22 cellular contexts compared by ENCODE assay signal in genomic region chr2:196589429-196589828, GRCh38. TPM values are rescaled to one million over a fixed set of nuclear protein-coding genes. Genes with fewer than 3 reads are reported as not detected.
DNase-seq lines count a peak whose midpoint lies in the region; ATAC-seq and TF ChIP-seq lines count a peak whose summit lies in the region.
"Had no signal": no experiment of that assay in that cellular context is flagged by ENCODE, and none has a peak within 500 bp of the region (broad histone marks: within the 10 kb centered on the region; RNA-seq: fewer than 3 reads in every experiment).

No MANE protein-coding gene starts in this region.

- peaks cover 44% of the 10 kb centered on the region for H3K79me2 ChIP-seq in neural cell (replicated peaks; ENCODE audit: insufficient read depth, low read length)

- peaks cover 10% of the 10 kb centered on the region for H3K27me3 Mint-ChIP-seq in endodermal cell (ENCODE audit: insufficient read depth)

- TF ChIP-seq RAD21 in neural cell (conservative IDR thresholded peaks at IDR 0.05): no peak

- TF ChIP-seq EP300 in neural cell (conservative IDR thresholded peaks at IDR 0.05; ENCODE audit: poor library complexity, severe bottlenecking): no peak

- H3K4me2 ChIP-seq in neural cell (ENCODE audit: low read length): no peak overlapping the region
- H3K4me2 ChIP-seq: BLaER1 treated with 17β-estradiol and CSF1 and Interleukin-3, amounts not matched to agents 10 nM and 100 nM; GM23338 had no signal

- no peaks in the 10 kb centered on the region for H3K9me2 ChIP-seq in neural cell (ENCODE audit: insufficient read depth, low read length)

- peaks cover 36% of the 10 kb centered on the region for H3K4me1 Mint-ChIP-seq in endodermal cell

- no peaks in the 10 kb centered on the region for H3K36me3 ChIP-seq in endodermal cell (ENCODE audit: control insufficient read depth, insufficient read depth, low read length)
- no peaks in the 10 kb centered on the region for H3K36me3 ChIP-seq in neural cell (ENCODE audit: insufficient read depth, low read length)
- no peaks in the 10 kb centered on the region for H3K36me3 ChIP-seq in brain microvascular endothelial cell (replicated peaks)
- H3K36me3 ChIP-seq: BLaER1 treated with 17β-estradiol and CSF1 and Interleukin-3, amounts not matched to agents 10 nM and 100 nM had no signal

- 91% methylated on average over 1 of the region's 1 CpG; no CpG with 5 or more reads in 1 of the 2 experiments for WGBS in endodermal cell (ENCODE audit: insufficient coverage in 1 of 2, insufficient read length in 1 of 2), 2 experiments

- no peaks in the 10 kb centered on the region for H3F3A ChIP-seq in neural cell (ENCODE audit: insufficient read depth, low read length, poor library complexity, severe bottlenecking)

- no peak for DNase-seq in endodermal cell
- DNase-seq in dedifferentiated amniotic fluid mesenchymal stem cell (ENCODE audit: extremely low spot score): no peak
- DNase-seq in brain microvascular endothelial cell: no peak
- DNase-seq: Calu3; CD8-positive, alpha-beta T cell; DMS53; EL; NCI-H1092 treated with DMSO at 0.1 percent for 48 hours; NCI-H2029 treated with DMSO at 0.1 percent for 48 hours; NCI-H446 treated with DMSO at 0.1 percent for 48 hours; NCI-H748 treated with DMSO at 0.1 percent for 48 hours; RPMI8226; SHP77 treated with DMSO at 0.1 percent for 48 hours had no signal

- peak overlapping the region; percentile 67 for H3K27ac Mint-ChIP-seq in endodermal cell
- H3K27ac Mint-ChIP-seq: CD8-positive, alpha-beta T cell; GM23338 had no signal

- in situ Hi-C loops in brain microvascular endothelial cell (cut with HindIII; ENCODE audit: low pct_ligation_motif_present, low sequenced_read_pairs): no loop called here

- H4K20me1 ChIP-seq in neural cell (ENCODE audit: insufficient read depth): no peaks in the 10 kb centered on the region
- H4K20me1 ChIP-seq: BLaER1 treated with 17β-estradiol and CSF1 and Interleukin-3, amounts not matched to agents 10 nM and 100 nM had no signal

- H3K36me3 Mint-ChIP-seq in endodermal cell (ENCODE audit: low read depth): no peaks in the 10 kb centered on the region
- H3K36me3 Mint-ChIP-seq: CD8-positive, alpha-beta T cell had no signal

- peaks cover 4% of the 10 kb centered on the region for H3K27me3 ChIP-seq in endodermal cell (ENCODE audit: control insufficient read depth, insufficient read depth, low read length, poor library complexity, severe bottlenecking)
- H3K27me3 ChIP-seq in neural cell (ENCODE audit: insufficient read depth, low read depth, low read length): no peaks in the 10 kb centered on the region
- no peaks in the 10 kb centered on the region for H3K27me3 ChIP-seq in brain microvascular endothelial cell (replicated peaks)

- H3K4me3 ChIP-seq in endodermal cell (ENCODE audit: low read length) (no peak overlapping the region), neural cell (ENCODE audit: low read length) (peak overlapping the region; percentile 93), brain microvascular endothelial cell (ENCODE audit: low read depth, low read length) (no peak overlapping the region)
- H3K4me3 ChIP-seq: BLaER1 treated with 17β-estradiol and CSF1 and Interleukin-3, amounts not matched to agents 10 nM and 100 nM; GM12878; GM23338; K562 had no signal

- H3K27ac ChIP-seq in angular gyrus (ENCODE audit: low read depth, low read length) (peak overlapping the region; percentile 6), endodermal cell (ENCODE audit: low read depth, low read length) (no peak overlapping the region), neural cell (ENCODE audit: low read length) (no peak overlapping the region), temporal lobe (ENCODE audit: low read depth, low read length) (peak overlapping the region; percentile 55), brain microvascular endothelial cell (no peak overlapping the region)
- H3K27ac ChIP-seq: BLaER1 treated with 17β-estradiol and CSF1 and Interleukin-3, amounts not matched to agents 10 nM and 100 nM had no signal

- no peaks in the 10 kb centered on the region for H3K9me3 Mint-ChIP-seq in endodermal cell
- H3K9me3 Mint-ChIP-seq: CD8-positive, alpha-beta T cell; GM23338 had no signal

- TF ChIP-seq CTCF in endodermal cell (conservative IDR thresholded peaks at IDR 0.05) (no peak), neural cell (IDR thresholded peaks at IDR 0.05; ENCODE audit: poor library complexity, severe bottlenecking) (no peak), brain microvascular endothelial cell (IDR thresholded peaks at IDR 0.05; ENCODE audit: low read depth, low read length, missing control alignments) (no peak)

- H2AFZ ChIP-seq in neural cell (ENCODE audit: low read depth, low read length): no peak overlapping the region
- H2AFZ ChIP-seq: GM23338 had no signal

- H3K9me3 ChIP-seq in endodermal cell (ENCODE audit: control insufficient read depth, low read length): no peaks in the 10 kb centered on the region
- no peaks in the 10 kb centered on the region for H3K9me3 ChIP-seq in neural cell (ENCODE audit: low read length)
- H3K9me3 ChIP-seq: BLaER1 treated with 17β-estradiol and CSF1 and Interleukin-3, amounts not matched to agents 10 nM and 100 nM had no signal

- H3K4me3 Mint-ChIP-seq in endodermal cell: no peak overlapping the region
- H3K4me3 Mint-ChIP-seq: CD8-positive, alpha-beta T cell; GM23338 had no signal

- no peak for ATAC-seq in HG03175 (IDR thresholded peaks at IDR 0.05; ENCODE audit: unreplicated experiment)
- ATAC-seq: CD8-positive, alpha-beta T cell; GM12878; GM23338; HCT116; K562 had no signal

- no peak overlapping the region for H3K9ac ChIP-seq in endodermal cell (ENCODE audit: extremely low read depth, low read length, poor library complexity, severe bottlenecking)
- H3K9ac ChIP-seq in neural cell (ENCODE audit: low read length): no peak overlapping the region
- H3K9ac ChIP-seq: BLaER1 treated with 17β-estradiol and CSF1 and Interleukin-3, amounts not matched to agents 10 nM and 100 nM had no signal

- H3K4me1 ChIP-seq in endodermal cell (ENCODE audit: control insufficient read depth, insufficient read depth, low read length): peaks cover 3% of the 10 kb centered on the region

TF ChIP-seq in neural cell, 6 proteins besides CTCF, POLR2A, EP300 and RAD21:
- TF ChIP-seq MXI1 (conservative IDR thresholded peaks at IDR 0.05; ENCODE audit: poor library complexity, severe bottlenecking) (no peak), SMC3 (conservative IDR thresholded peaks at IDR 0.05; ENCODE audit: poor library complexity) (no peak), POLR2AphosphoS5 (IDR thresholded peaks at IDR 0.05) (no peak), TAF1 (IDR thresholded peaks at IDR 0.05; ENCODE audit: low read depth) (no peak), REST (IDR thresholded peaks at IDR 0.05; ENCODE audit: borderline replicate concordance) (no peak), EZH2 (IDR thresholded peaks at IDR 0.05; ENCODE audit: borderline replicate concordance, insufficient read depth, low read length, poor library complexity, severe bottlenecking) (no peak)

RNA-seq across cellular contexts. Expression of gene HECW2, which starts 3.9 kb away (rescaled TPM):
- total RNA-seq in endodermal cell (10 to 100 TPM; 15.6 to 15.8 TPM), temporal lobe (28.0 TPM)
- 4.4 TPM for polyA plus RNA-seq in endodermal cell (2013, experiment 1 of 2)
- polyA plus RNA-seq in endodermal cell (2013, experiment 2 of 2): 5.9 TPM
- polyA plus RNA-seq in neural cell: 11.6 and 11.8 TPM in 2 replicates
- 57.7 and 69.0 TPM in 2 replicates for polyA minus RNA-seq in neural cell

RNA-seq across cellular contexts. Expression of gene CCDC150, which starts 50.1 kb away (rescaled TPM):
- total RNA-seq in endodermal cell: 10 to 100 TPM; 25.4 to 42.9 TPM
- polyA plus RNA-seq in endodermal cell (2013, experiment 1 of 2): 39.1 TPM
- polyA plus RNA-seq in endodermal cell (2013, experiment 2 of 2): 32.7 TPM
- polyA plus RNA-seq in neural cell: 0.57 and 1.8 TPM in 2 replicates
- polyA minus RNA-seq in neural cell: 5.4 and 6.1 TPM in 2 replicates
- 3.4 TPM for total RNA-seq in temporal lobe

Comparison
In these comparisons a context has a peak if more than half of its experiments do, and no peak if none do; other contexts are left out.
1. H3K27ac ChIP-seq: peak in angular gyrus (single experiment) and temporal lobe (single experiment); none in endodermal cell (single experiment), neural cell (single experiment) and brain microvascular endothelial cell (single experiment).